ENCODE assay signal across 15 cellular contexts in genomic region chr5:147906326-147907095, GRCh38. TPM values are rescaled to one million over a fixed set of nuclear protein-coding genes. Genes with fewer than 3 reads are reported as not detected.
DNase-seq lines count a peak whose midpoint lies in the region; ATAC-seq and TF ChIP-seq lines count a peak whose summit lies in the region.
"Had no signal": no experiment of that assay in that cellular context is flagged by ENCODE, and none has a peak within 500 bp of the region (broad histone marks: within the 10 kb centered on the region; RNA-seq: fewer than 3 reads in every experiment).

TSS of gene C5orf46 (minus strand) at chr5:147906538. CDS start at chr5:147906501, 37 bp downstream.

- 43 to 50% (median 49%) methylated on average over 8 of the region's 8 CpGs for WGBS in heart left ventricle, 4 donors
- 62% methylated on average over 8 of the region's 8 CpGs for WGBS in smooth muscle cell (ENCODE audit: low lambda C conversion rate)

- H3K36me3 ChIP-seq in heart left ventricle: no peaks in the 10 kb centered on the region
- H3K36me3 ChIP-seq in smooth muscle cell (ENCODE audit: low read depth): no peaks in the 10 kb centered on the region

- TF ChIP-seq POLR2A in heart left ventricle (IDR thresholded peaks at IDR 0.05): no peak

- no peaks in the 10 kb centered on the region for H4K20me1 ChIP-seq in smooth muscle cell (ENCODE audit: low read depth)

- H3K9me3 Mint-ChIP-seq in endothelial cell (ENCODE audit: unreplicated experiment): no peaks in the 10 kb centered on the region

- peak; percentile 68 to 88 (median 74) for ATAC-seq in heart left ventricle
- ATAC-seq in HG02623 (IDR thresholded peaks at IDR 0.05; ENCODE audit: unreplicated experiment): no peak
- ATAC-seq in GM21786 (IDR thresholded peaks at IDR 0.05; ENCODE audit: unreplicated experiment): no peak

- peaks cover 4% of the 10 kb centered on the region for H3F3A ChIP-seq in smooth muscle cell (ENCODE audit: low read depth)

- peak within 1 kb of the TSS; percentile 16 for H2AFZ ChIP-seq in smooth muscle cell (ENCODE audit: low read depth)

- H3K9me3 ChIP-seq in heart left ventricle (no peaks in the 10 kb centered on the region), smooth muscle cell (replicated peaks; ENCODE audit: low read depth) (no peaks in the 10 kb centered on the region)

- no peaks in the 10 kb centered on the region for H3K36me3 Mint-ChIP-seq in endothelial cell (ENCODE audit: low read depth, unreplicated experiment)

- no peaks in the 10 kb centered on the region for H3K27me3 ChIP-seq in heart left ventricle
- no peaks in the 10 kb centered on the region for H3K27me3 ChIP-seq in smooth muscle cell (ENCODE audit: low read depth)

- intact Hi-C loops in heart left ventricle (cut with DNase I): no loop called here

- no peak within 1 kb of the TSS for H3K27ac Mint-ChIP-seq in endothelial cell (ENCODE audit: unreplicated experiment)

- no peak within 1 kb of the TSS for H3K4me3 Mint-ChIP-seq in endothelial cell (ENCODE audit: unreplicated experiment)

- H3K4me1 ChIP-seq in heart left ventricle: peaks cover 0 to 19% (median 0%) of the 10 kb centered on the region in 12 donors
- H3K4me1 ChIP-seq in smooth muscle cell (ENCODE audit: low read depth): no peaks in the 10 kb centered on the region

- H3K27ac ChIP-seq in heart left ventricle: peak within 1 kb of the TSS in 6 of 12 donors; percentile 19 to 64 (median 44)
- peak within 1 kb of the TSS; percentile 92 for H3K27ac ChIP-seq in smooth muscle cell (ENCODE audit: low read depth)

- peak within 1 kb of the TSS in 8 of 12 donors; percentile 4 to 38 (median 14) for H3K4me3 ChIP-seq in heart left ventricle
- H3K4me3 ChIP-seq in smooth muscle cell: peak within 1 kb of the TSS; percentile 3

- TF ChIP-seq CTCF in heart left ventricle (IDR thresholded peaks at IDR 0.05) (no peak), smooth muscle cell (IDR thresholded peaks at IDR 0.05; ENCODE audit: borderline replicate concordance, insufficient read depth, poor library complexity, severe bottlenecking) (no peak), endothelial cell (IDR thresholded peaks at IDR 0.05; ENCODE audit: unreplicated experiment) (no peak)

- peak within 1 kb of the TSS; percentile 73 for H3K4me2 ChIP-seq in smooth muscle cell

- H3K4me1 Mint-ChIP-seq in endothelial cell (ENCODE audit: unreplicated experiment): no peaks in the 10 kb centered on the region

- H3K9ac ChIP-seq in smooth muscle cell (ENCODE audit: low read depth): peak within 1 kb of the TSS; percentile 70

- no peaks in the 10 kb centered on the region for H3K27me3 Mint-ChIP-seq in endothelial cell (ENCODE audit: unreplicated experiment)

- no peaks in the 10 kb centered on the region for H3K79me2 ChIP-seq in smooth muscle cell (ENCODE audit: low read depth)

- DNase-seq in HS-5 (ENCODE audit: low read depth): peak; percentile 61
- peak; percentile 68 for DNase-seq in astrocyte of the hippocampus (ENCODE audit: low read depth, low spot score)
- DNase-seq in heart left ventricle: no peak
- no peak for DNase-seq in smooth muscle cell (lab: John Stamatoyannopoulos, UW; ENCODE audit: unreplicated experiment)
- DNase-seq in GOT3 (lab: John Stamatoyannopoulos, UW): no peak
- no peak for DNase-seq in endothelial cell (ENCODE audit: low spot score)
- DNase-seq: DMS 273 treated with DMSO at 0.1 percent for 48 hours; glutamatergic neuron; Kasumi-1; NCI-H510A treated with DMSO at 0.1 percent for 48 hours; stimulated activated naive CD4-positive, alpha-beta T cell; T-helper 2 cell had no signal

RNA-seq across cellular contexts. Expression of gene C5orf46, which starts in this region (rescaled TPM):
- 10 to 100 TPM in 1 of 9 donors, 1 to 10 TPM in 7, not detected in 1; 3.8 to 14.1 (median 6.1) TPM for total RNA-seq in heart left ventricle
- polyA plus RNA-seq in heart left ventricle: 10 to 100 TPM in 1 of 2 donors, 1 to 10 TPM in 1; 7.9 to 28.6 TPM
- 15.1 and 27.1 TPM in 2 replicates for total RNA-seq in smooth muscle cell
- 10.2 and 43.3 TPM in 2 replicates for polyA plus RNA-seq in smooth muscle cell
- not detected for total RNA-seq in endothelial cell (ENCODE audit: unreplicated experiment)
- total RNA-seq: activated CD8-positive, alpha-beta memory T cell treated with anti-CD3 and anti-CD28 coated beads for 36 hours had no signal

Comparison
In these comparisons a context has a peak if more than half of its experiments do, and no peak if none do; other contexts are left out.
1. DNase-seq: peak in HS-5 (single experiment) and astrocyte of the hippocampus (single experiment); none in heart left ventricle (0 of 5), smooth muscle cell (single experiment), GOT3 (single experiment) and endothelial cell (single experiment).
2. ATAC-seq: peak in heart left ventricle (4 of 4); none in HG02623 (single experiment) and GM21786 (single experiment).